ENCODE assay signal across 34 cellular contexts in genomic region chr5:174288436-174288835, GRCh38.
"Had no signal": no experiment of that assay in that cellular context is flagged by ENCODE, and none has a peak within 500 bp of the region (broad histone marks: within the 10 kb centered on the region; RNA-seq: fewer than 3 reads in every experiment).

No MANE protein-coding gene starts in this region.

- DNase-seq: activated B cell treated with CpG ODN at 0.5 μM for 24 hours; activated CD4-positive, alpha-beta memory T cell treated with anti-CD3 and anti-CD28 coated beads for 36 hours; activated CD4-positive, alpha-beta T cell treated with anti-CD3 and anti-CD28 coated beads for 4 hours; activated CD4-positive, alpha-beta T cell treated with anti-CD3 and anti-CD28 coated beads, Interleukin-2, amount 10 ng/mL, durations not matched to agents 24 days and 14 days; activated CD4-positive, alpha-beta T cell treated with anti-CD3 and anti-CD28 coated beads, Interleukin-2, amount 50 U/mL, for 1 hour; activated CD4-positive, alpha-beta T cell treated with anti-CD3 and anti-CD28 coated beads, Interleukin-2, amount 50 U/mL, for 4 hours; activated CD4-positive, CD25-positive, alpha-beta regulatory T cell treated with anti-CD3 and anti-CD28 coated beads, Interleukin-2, amount 50 U/mL, for 72 hours; activated CD8-positive, alpha-beta memory T cell treated with anti-CD3 and anti-CD28 coated beads, Interleukin-2, amount 50 U/mL, for 4 hours; activated CD8-positive, alpha-beta T cell treated with anti-CD3 and anti-CD28 coated beads for 36 hours; activated effector memory CD4-positive, alpha-beta T cell treated with anti-CD3 and anti-CD28 coated beads, Interleukin-2, amount 50 U/mL, for 16 hours; activated gamma-delta T cell treated with Interleukin-2 at 50 U/mL for 16 hours; activated naive CD4-positive, alpha-beta T cell; activated naive CD4-positive, alpha-beta T cell treated with anti-CD3 and anti-CD28 coated beads for 36 hours; activated naive CD4-positive, alpha-beta T cell treated with anti-CD3 and anti-CD28 coated beads, Interleukin-2, amount 50 U/mL, for 16 hours; activated naive CD8-positive, alpha-beta T cell treated with anti-CD3 and anti-CD28 coated beads for 36 hours; activated T-cell treated with anti-CD3 and anti-CD28 coated beads for 4 hours; activated T-cell treated with anti-CD3 and anti-CD28 coated beads, Interleukin-2, amount 50 U/mL, for 1 hour; activated T-cell treated with anti-CD3 and anti-CD28 coated beads, Interleukin-2, amount 50 U/mL, for 4 hours; activated T-cell treated with anti-CD3 and anti-CD28 coated beads, Interleukin-2, amount 50 U/mL, for 72 hours; adrenal gland; amniotic stem cell; aorta; body of pancreas; brain microvascular endothelial cell; central memory CD4-positive, alpha-beta T cell; T-helper 1 cell; T-helper 2 cell; T-helper 9 cell had no signal

- FAIRE-seq: astrocyte, TTC549 had no signal

- H3K27me3 ChIP-seq: adrenal gland, body of pancreas, brain microvascular endothelial cell, breast epithelium had no signal

- H3K27ac ChIP-seq: adrenal gland, body of pancreas, brain microvascular endothelial cell, breast epithelium, VCaP had no signal

- H3K4me1 ChIP-seq: adrenal gland, body of pancreas, breast epithelium had no signal

- H3K4me3 ChIP-seq: adrenal gland, body of pancreas, breast epithelium had no signal

- ATAC-seq: activated CD8-positive, alpha-beta T cell treated with anti-CD3 and anti-CD28 coated beads for 36 hours; activated naive CD4-positive, alpha-beta T cell treated with anti-CD3 and anti-CD28 coated beads, Interleukin-2, amount 50 U/mL, for 72 hours; activated T-cell treated with anti-CD3 and anti-CD28 coated beads, Interleukin-2, amount 50 U/mL, for 4 hours; activated T-cell treated with anti-CD3 and anti-CD28 coated beads, Interleukin-2, amount 50 U/mL, for 72 hours; activated T-helper 17 cell treated with anti-CD3 and anti-CD28 coated beads, Interleukin-2, amount 50 U/mL, for 72 hours; body of pancreas had no signal

- H3K36me3 ChIP-seq: adrenal gland, brain microvascular endothelial cell, breast epithelium had no signal

- H3K9me3 ChIP-seq: adrenal gland, body of pancreas had no signal
